In the genomic region with DNA sequence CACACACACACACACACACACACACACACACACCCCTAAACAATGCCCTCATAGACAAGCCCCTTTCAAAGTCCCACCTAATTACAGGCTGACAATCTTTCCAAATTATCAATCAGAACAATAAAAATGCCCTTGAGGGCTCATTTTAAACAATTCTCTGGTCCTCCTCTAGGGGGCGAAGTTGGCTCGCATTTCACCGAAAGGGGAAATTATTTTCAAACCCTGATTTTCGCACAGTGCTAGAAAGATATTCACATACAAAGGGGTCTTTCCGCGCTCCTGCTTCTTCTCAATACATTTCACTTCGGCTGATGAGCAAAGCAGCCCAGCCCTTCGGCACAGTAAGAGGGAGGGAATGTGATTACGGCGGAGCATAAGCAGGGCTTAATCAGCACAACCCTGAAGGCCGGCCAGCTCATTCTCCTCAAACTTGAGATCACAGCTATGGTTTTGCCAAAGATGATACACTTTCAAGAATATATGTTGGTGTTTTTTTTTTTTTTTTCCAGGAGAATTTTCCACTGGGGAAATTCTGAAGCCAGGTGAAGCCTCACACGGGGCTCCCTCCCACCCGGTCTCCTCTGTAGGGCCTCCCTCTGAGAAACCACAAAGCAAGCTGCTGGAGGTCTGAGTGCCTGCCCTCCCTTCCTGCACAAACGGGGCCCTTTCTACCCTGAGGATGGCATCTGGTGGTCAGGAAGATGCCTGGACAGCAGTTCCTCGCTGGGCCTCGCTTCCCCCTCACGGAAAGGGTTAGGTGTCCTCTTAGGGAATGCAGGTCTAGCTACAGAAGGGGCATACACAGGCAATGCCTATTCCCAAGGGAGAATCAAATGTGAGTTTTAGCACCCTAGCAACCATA, we compare ENCODE assay signal across 7 cellular contexts.
DNase-seq lines count a peak whose midpoint lies in the region; ATAC-seq lines count a peak whose summit lies in the region.

No MANE protein-coding gene starts in this region.

- peak; percentile 65 for DNase-seq in GM03348 (ENCODE audit: low spot score)
- peak; percentile 50 for DNase-seq in NCI-H82 treated with DMSO at 0.1 percent for 48 hours (lab: John Stamatoyannopoulos, UW; ENCODE audit: unreplicated experiment)
- DNase-seq in activated T-cell treated with anti-CD3 and anti-CD28 coated beads, Interleukin-2, amount 50 U/mL, for 72 hours: peak; percentile 44 to 51
- peak; percentile 39 for DNase-seq in germinal center (ENCODE audit: low spot score)
- DNase-seq in nucleus accumbens (lab: John Stamatoyannopoulos, UW): peak in 33 of 56 donors; percentile 3 to 51 (median 20)

- peak; percentile 47 for ATAC-seq in HG02678 (IDR thresholded peaks at IDR 0.05; ENCODE audit: unreplicated experiment)
- ATAC-seq in activated T-cell treated with anti-CD3 and anti-CD28 coated beads, Interleukin-2, amount 50 U/mL, for 72 hours (replicated peaks in 1 of 2): peak; percentile 48 to 65
- no peak for ATAC-seq in HG03039 (IDR thresholded peaks at IDR 0.05; ENCODE audit: unreplicated experiment)

- H3K27me3 Mint-ChIP-seq in activated T-cell treated with anti-CD3 and anti-CD28 coated beads, Interleukin-2, amount 50 U/mL, for 72 hours (ENCODE audit: low read depth): peaks cover 44% of the 10 kb centered on the region

- H3K9me3 Mint-ChIP-seq in activated T-cell treated with anti-CD3 and anti-CD28 coated beads, Interleukin-2, amount 50 U/mL, for 72 hours: no peaks in the 10 kb centered on the region

- peaks cover 26% of the 10 kb centered on the region for H3K4me1 Mint-ChIP-seq in activated T-cell treated with anti-CD3 and anti-CD28 coated beads, Interleukin-2, amount 50 U/mL, for 72 hours (ENCODE audit: low read depth)

- no peak overlapping the region for H3K27ac Mint-ChIP-seq in activated T-cell treated with anti-CD3 and anti-CD28 coated beads, Interleukin-2, amount 50 U/mL, for 72 hours

- H3K4me3 Mint-ChIP-seq in activated T-cell treated with anti-CD3 and anti-CD28 coated beads, Interleukin-2, amount 50 U/mL, for 72 hours: peak overlapping the region in 1 of 2 donors; percentile 2

- no peaks in the 10 kb centered on the region for H3K36me3 Mint-ChIP-seq in activated T-cell treated with anti-CD3 and anti-CD28 coated beads, Interleukin-2, amount 50 U/mL, for 72 hours (ENCODE audit: insufficient read depth in 2 of 2)
